Comparison of ENCODE assay signal across 20 cellular contexts in genomic region chr13:92719868-92720267, GRCh38.
DNase-seq lines count a peak whose midpoint lies in the region; ATAC-seq, FAIRE-seq and TF ChIP-seq lines count a peak whose summit lies in the region.
"Had no signal": no experiment of that assay in that cellular context is flagged by ENCODE, and none has a peak within 500 bp of the region (broad histone marks: within the 10 kb centered on the region; RNA-seq: fewer than 3 reads in every experiment).

No MANE protein-coding gene starts in this region.

- no peak for FAIRE-seq in kidney (lab: Jason Lieb, UNC)

- peaks cover 2% of the 10 kb centered on the region for H3K27me3 Mint-ChIP-seq in endodermal cell (ENCODE audit: insufficient read depth)
- H3K27me3 Mint-ChIP-seq: activated B cell treated with CpG ODN at 0.5 μM for 24 hours had no signal

- H3K4me1 ChIP-seq in endodermal cell (ENCODE audit: control insufficient read depth, insufficient read depth, low read length) (peaks cover 10% of the 10 kb centered on the region), kidney (ENCODE audit: control insufficient read depth in 1 of 2, insufficient read depth in 1 of 2, low read depth in 1 of 2, low read length in 2 of 2) (no peaks in the 10 kb centered on the region), lower lobe of right lung (no peaks in the 10 kb centered on the region)
- H3K4me1 ChIP-seq: parathyroid adenoma, upper lobe of left lung had no signal

- H3K4me3 ChIP-seq in endodermal cell (ENCODE audit: low read length) (no peak overlapping the region), kidney (ENCODE audit: low read length in 2 of 2) (no peak overlapping the region), lower lobe of right lung (no peak overlapping the region)
- H3K4me3 ChIP-seq: coronary artery, skin epidermis, upper lobe of left lung had no signal

- H3K4me1 Mint-ChIP-seq in endodermal cell: peaks cover 28% of the 10 kb centered on the region
- H3K4me1 Mint-ChIP-seq: activated B cell treated with CpG ODN at 0.5 μM for 24 hours had no signal

- no peak overlapping the region for H3K4me3 Mint-ChIP-seq in endodermal cell
- H3K4me3 Mint-ChIP-seq: activated B cell treated with CpG ODN at 0.5 μM for 24 hours; T-helper 1 cell treated with Interleukin-12 subunit alpha and Interleukin-12 subunit beta and Interleukin-4 antibody, amounts not matched to agents 30 μg/mL and 1 μg/mL, for 36 hours had no signal

- intact Hi-C loops in kidney (cut with DNase I): no loop called here
- intact Hi-C loops in lower lobe of right lung (cut with DNase I): no loop called here

- H3K36me3 Mint-ChIP-seq in endodermal cell (ENCODE audit: low read depth): no peaks in the 10 kb centered on the region

- TF ChIP-seq CTCF in 22Rv1 (IDR thresholded peaks at IDR 0.05) (no peak), endodermal cell (conservative IDR thresholded peaks at IDR 0.05) (no peak), kidney (IDR thresholded peaks at IDR 0.05; ENCODE audit: borderline replicate concordance, extremely low read depth, insufficient read depth) (no peak), lower lobe of right lung (IDR thresholded peaks at IDR 0.05) (no peak)

- ATAC-seq in lower lobe of right lung: no peak
- ATAC-seq: esophagus mucosa had no signal

- H3K9ac ChIP-seq in endodermal cell (ENCODE audit: extremely low read depth, low read length, poor library complexity, severe bottlenecking) (no peak overlapping the region), kidney (ENCODE audit: low read length in 2 of 2) (no peak overlapping the region)
- H3K9ac ChIP-seq: parathyroid adenoma had no signal

- H3K27ac Mint-ChIP-seq in endodermal cell: no peak overlapping the region
- H3K27ac Mint-ChIP-seq: activated B cell treated with CpG ODN at 0.5 μM for 24 hours; T-helper 1 cell treated with Interleukin-12 subunit alpha and Interleukin-12 subunit beta and Interleukin-4 antibody, amounts not matched to agents 30 μg/mL and 1 μg/mL, for 36 hours had no signal

- H3K27ac ChIP-seq in 22Rv1: peak overlapping the region; percentile 29; the same call in 1 of the 2 replicates
- H3K27ac ChIP-seq in endodermal cell (ENCODE audit: low read depth, low read length): no peak overlapping the region
- no peak overlapping the region for H3K27ac ChIP-seq in kidney (ENCODE audit: low read depth in 2 of 2, low read length in 2 of 2)
- H3K27ac ChIP-seq in lower lobe of right lung: no peak overlapping the region
- H3K27ac ChIP-seq: coronary artery, parathyroid adenoma, skin epidermis, upper lobe of left lung had no signal

- DNase-seq in NCI-H1092 (lab: John Stamatoyannopoulos, UW) (peak; percentile 92), NCI-H2227 (lab: John Stamatoyannopoulos, UW; ENCODE audit: unreplicated experiment) (peak; percentile 71), endodermal cell (peak; percentile 80), kidney (no peak), hypothalamus (lab: John Stamatoyannopoulos, UW) (no peak), NAMALWA (ENCODE audit: low spot score) (no peak), lower lobe of right lung (no peak)
- DNase-seq: activated B cell treated with CpG ODN at 0.5 μM for 24 hours; amygdala; GOT3; head of caudate nucleus; Right ventricle myocardium superior; stimulated activated naive CD4-positive, alpha-beta T cell treated with Interleukin-2 at 50 U/mL for 16 hours; upper lobe of left lung had no signal

- H3K9me3 Mint-ChIP-seq in endodermal cell: no peaks in the 10 kb centered on the region
- H3K9me3 Mint-ChIP-seq: T-helper 1 cell treated with Interleukin-12 subunit alpha and Interleukin-12 subunit beta and Interleukin-4 antibody, amounts not matched to agents 30 μg/mL and 1 μg/mL, for 36 hours had no signal

- H3K27me3 ChIP-seq in endodermal cell (ENCODE audit: control insufficient read depth, insufficient read depth, low read length, poor library complexity, severe bottlenecking) (no peaks in the 10 kb centered on the region), lower lobe of right lung (ENCODE audit: low read depth) (no peaks in the 10 kb centered on the region)
- H3K27me3 ChIP-seq: upper lobe of left lung had no signal

- H3K9me3 ChIP-seq in endodermal cell (ENCODE audit: control insufficient read depth, low read length) (no peaks in the 10 kb centered on the region), kidney (ENCODE audit: control insufficient read depth in 1 of 2, low read length in 2 of 2) (no peaks in the 10 kb centered on the region), lower lobe of right lung (no peaks in the 10 kb centered on the region)
- H3K9me3 ChIP-seq: upper lobe of left lung had no signal

- H3K36me3 ChIP-seq in endodermal cell (ENCODE audit: control insufficient read depth, insufficient read depth, low read length): no peaks in the 10 kb centered on the region
- H3K36me3 ChIP-seq in kidney (ENCODE audit: control insufficient read depth in 1 of 2, insufficient read depth in 2 of 2, low read length in 2 of 2): no peaks in the 10 kb centered on the region
- no peaks in the 10 kb centered on the region for H3K36me3 ChIP-seq in lower lobe of right lung
- H3K36me3 ChIP-seq: upper lobe of left lung had no signal

Comparison
In these comparisons a context has a peak if more than half of its experiments do, and no peak if none do; other contexts are left out.
1. DNase-seq: peak in NCI-H1092 (single experiment), NCI-H2227 (single experiment) and endodermal cell (single experiment); none in kidney (single experiment), hypothalamus (0 of 51), NAMALWA (single experiment) and lower lobe of right lung (single experiment).